Comparison of ENCODE assay signal across 1 cellular context in genomic region chr5:43348207-43348606, GRCh38.
TF ChIP-seq lines count a peak whose summit lies in the region.

No MANE protein-coding gene starts in this region.

TF ChIP-seq in HepG2, 621 proteins besides CTCF, POLR2A, EP300 and RAD21 (continued from another document and continues in another):
- TF ChIP-seq, protein P1, sequence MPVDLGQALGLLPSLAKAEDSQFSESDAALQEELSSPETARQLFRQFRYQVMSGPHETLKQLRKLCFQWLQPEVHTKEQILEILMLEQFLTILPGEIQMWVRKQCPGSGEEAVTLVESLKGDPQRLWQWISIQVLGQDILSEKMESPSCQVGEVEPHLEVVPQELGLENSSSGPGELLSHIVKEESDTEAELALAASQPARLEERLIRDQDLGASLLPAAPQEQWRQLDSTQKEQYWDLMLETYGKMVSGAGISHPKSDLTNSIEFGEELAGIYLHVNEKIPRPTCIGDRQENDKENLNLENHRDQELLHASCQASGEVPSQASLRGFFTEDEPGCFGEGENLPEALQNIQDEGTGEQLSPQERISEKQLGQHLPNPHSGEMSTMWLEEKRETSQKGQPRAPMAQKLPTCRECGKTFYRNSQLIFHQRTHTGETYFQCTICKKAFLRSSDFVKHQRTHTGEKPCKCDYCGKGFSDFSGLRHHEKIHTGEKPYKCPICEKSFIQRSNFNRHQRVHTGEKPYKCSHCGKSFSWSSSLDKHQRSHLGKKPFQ (CRISPR knock-in tag; IDR thresholded peaks at IDR 0.05; ENCODE audit: insufficient replicate concordance): no peak
- no peak for TF ChIP-seq ZNF776 (CRISPR knock-in tag; IDR thresholded peaks at IDR 0.05)
- TF ChIP-seq, protein P2, sequence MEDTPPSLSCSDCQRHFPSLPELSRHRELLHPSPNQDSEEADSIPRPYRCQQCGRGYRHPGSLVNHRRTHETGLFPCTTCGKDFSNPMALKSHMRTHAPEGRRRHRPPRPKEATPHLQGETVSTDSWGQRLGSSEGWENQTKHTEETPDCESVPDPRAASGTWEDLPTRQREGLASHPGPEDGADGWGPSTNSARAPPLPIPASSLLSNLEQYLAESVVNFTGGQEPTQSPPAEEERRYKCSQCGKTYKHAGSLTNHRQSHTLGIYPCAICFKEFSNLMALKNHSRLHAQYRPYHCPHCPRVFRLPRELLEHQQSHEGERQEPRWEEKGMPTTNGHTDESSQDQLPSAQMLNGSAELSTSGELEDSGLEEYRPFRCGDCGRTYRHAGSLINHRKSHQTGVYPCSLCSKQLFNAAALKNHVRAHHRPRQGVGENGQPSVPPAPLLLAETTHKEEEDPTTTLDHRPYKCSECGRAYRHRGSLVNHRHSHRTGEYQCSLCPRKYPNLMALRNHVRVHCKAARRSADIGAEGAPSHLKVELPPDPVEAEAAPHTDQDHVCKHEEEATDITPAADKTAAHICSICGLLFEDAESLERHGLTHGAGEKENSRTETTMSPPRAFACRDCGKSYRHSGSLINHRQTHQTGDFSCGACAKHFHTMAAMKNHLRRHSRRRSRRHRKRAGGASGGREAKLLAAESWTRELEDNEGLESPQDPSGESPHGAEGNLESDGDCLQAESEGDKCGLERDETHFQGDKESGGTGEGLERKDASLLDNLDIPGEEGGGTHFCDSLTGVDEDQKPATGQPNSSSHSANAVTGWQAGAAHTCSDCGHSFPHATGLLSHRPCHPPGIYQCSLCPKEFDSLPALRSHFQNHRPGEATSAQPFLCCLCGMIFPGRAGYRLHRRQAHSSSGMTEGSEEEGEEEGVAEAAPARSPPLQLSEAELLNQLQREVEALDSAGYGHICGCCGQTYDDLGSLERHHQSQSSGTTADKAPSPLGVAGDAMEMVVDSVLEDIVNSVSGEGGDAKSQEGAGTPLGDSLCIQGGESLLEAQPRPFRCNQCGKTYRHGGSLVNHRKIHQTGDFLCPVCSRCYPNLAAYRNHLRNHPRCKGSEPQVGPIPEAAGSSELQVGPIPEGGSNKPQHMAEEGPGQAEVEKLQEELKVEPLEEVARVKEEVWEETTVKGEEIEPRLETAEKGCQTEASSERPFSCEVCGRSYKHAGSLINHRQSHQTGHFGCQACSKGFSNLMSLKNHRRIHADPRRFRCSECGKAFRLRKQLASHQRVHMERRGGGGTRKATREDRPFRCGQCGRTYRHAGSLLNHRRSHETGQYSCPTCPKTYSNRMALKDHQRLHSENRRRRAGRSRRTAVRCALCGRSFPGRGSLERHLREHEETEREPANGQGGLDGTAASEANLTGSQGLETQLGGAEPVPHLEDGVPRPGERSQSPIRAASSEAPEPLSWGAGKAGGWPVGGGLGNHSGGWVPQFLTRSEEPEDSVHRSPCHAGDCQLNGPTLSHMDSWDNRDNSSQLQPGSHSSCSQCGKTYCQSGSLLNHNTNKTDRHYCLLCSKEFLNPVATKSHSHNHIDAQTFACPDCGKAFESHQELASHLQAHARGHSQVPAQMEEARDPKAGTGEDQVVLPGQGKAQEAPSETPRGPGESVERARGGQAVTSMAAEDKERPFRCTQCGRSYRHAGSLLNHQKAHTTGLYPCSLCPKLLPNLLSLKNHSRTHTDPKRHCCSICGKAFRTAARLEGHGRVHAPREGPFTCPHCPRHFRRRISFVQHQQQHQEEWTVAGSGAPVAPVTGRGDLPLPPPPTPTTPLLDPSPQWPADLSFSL (CRISPR knock-in tag; IDR thresholded peaks at IDR 0.05): no peak
- TF ChIP-seq, protein P3, sequence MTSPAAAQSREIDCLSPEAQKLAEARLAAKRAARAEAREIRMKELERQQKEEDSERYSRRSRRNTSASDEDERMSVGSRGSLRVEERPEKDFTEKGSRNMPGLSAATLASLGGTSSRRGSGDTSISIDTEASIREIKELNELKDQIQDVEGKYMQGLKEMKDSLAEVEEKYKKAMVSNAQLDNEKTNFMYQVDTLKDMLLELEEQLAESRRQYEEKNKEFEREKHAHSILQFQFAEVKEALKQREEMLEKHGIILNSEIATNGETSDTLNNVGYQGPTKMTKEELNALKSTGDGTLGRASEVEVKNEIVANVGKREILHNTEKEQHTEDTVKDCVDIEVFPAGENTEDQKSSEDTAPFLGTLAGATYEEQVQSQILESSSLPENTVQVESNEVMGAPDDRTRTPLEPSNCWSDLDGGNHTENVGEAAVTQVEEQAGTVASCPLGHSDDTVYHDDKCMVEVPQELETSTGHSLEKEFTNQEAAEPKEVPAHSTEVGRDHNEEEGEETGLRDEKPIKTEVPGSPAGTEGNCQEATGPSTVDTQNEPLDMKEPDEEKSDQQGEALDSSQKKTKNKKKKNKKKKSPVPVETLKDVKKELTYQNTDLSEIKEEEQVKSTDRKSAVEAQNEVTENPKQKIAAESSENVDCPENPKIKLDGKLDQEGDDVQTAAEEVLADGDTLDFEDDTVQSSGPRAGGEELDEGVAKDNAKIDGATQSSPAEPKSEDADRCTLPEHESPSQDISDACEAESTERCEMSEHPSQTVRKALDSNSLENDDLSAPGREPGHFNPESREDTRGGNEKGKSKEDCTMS (CRISPR knock-in tag; conservative IDR thresholded peaks at IDR 0.05): no peak
- TF ChIP-seq, protein P4, sequence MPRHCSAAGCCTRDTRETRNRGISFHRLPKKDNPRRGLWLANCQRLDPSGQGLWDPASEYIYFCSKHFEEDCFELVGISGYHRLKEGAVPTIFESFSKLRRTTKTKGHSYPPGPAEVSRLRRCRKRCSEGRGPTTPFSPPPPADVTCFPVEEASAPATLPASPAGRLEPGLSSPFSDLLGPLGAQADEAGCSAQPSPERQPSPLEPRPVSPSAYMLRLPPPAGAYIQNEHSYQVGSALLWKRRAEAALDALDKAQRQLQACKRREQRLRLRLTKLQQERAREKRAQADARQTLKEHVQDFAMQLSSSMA (CRISPR knock-in tag; IDR thresholded peaks at IDR 0.05): no peak
- TF ChIP-seq ZNF205 (CRISPR knock-in tag; IDR thresholded peaks at IDR 0.05): no peak
- TF ChIP-seq GPBP1L1 (CRISPR knock-in tag; IDR thresholded peaks at IDR 0.05): no peak
- TF ChIP-seq ZNF777 (CRISPR knock-in tag; IDR thresholded peaks at IDR 0.05): no peak
- peak; percentile 58 for TF ChIP-seq SALL1 (CRISPR knock-in tag; IDR thresholded peaks at IDR 0.05)
- no peak for TF ChIP-seq ZNF781 (CRISPR knock-in tag; IDR thresholded peaks at IDR 0.05; ENCODE audit: borderline replicate concordance, not compliant biosample characterization)
- TF ChIP-seq EED (CRISPR knock-in tag; IDR thresholded peaks at IDR 0.05): no peak
- TF ChIP-seq TCF12 (IDR thresholded peaks at IDR 0.05): no peak
- no peak for TF ChIP-seq TCF12 (CRISPR knock-in tag; IDR thresholded peaks at IDR 0.05)
- no peak for TF ChIP-seq ZNF496 (CRISPR knock-in tag; IDR thresholded peaks at IDR 0.05; ENCODE audit: insufficient replicate concordance)
- TF ChIP-seq SP140L (CRISPR knock-in tag; IDR thresholded peaks at IDR 0.05; ENCODE audit: borderline replicate concordance): no peak
- TF ChIP-seq CAMTA2 (CRISPR knock-in tag; IDR thresholded peaks at IDR 0.05; ENCODE audit: borderline replicate concordance): no peak
- TF ChIP-seq FLYWCH1 (CRISPR knock-in tag; IDR thresholded peaks at IDR 0.05): no peak
- no peak for TF ChIP-seq ZNF3 (CRISPR knock-in tag; IDR thresholded peaks at IDR 0.05)
- peak; percentile 83 for TF ChIP-seq ZBTB7B (CRISPR knock-in tag; IDR thresholded peaks at IDR 0.05)
- TF ChIP-seq ZNF335 (CRISPR knock-in tag; IDR thresholded peaks at IDR 0.05): no peak
- no peak for TF ChIP-seq MAF1 (CRISPR knock-in tag; IDR thresholded peaks at IDR 0.05; ENCODE audit: borderline replicate concordance)
- no peak for TF ChIP-seq RFXAP (CRISPR knock-in tag; IDR thresholded peaks at IDR 0.05; ENCODE audit: borderline replicate concordance)
- TF ChIP-seq SYNCRIP (IDR thresholded peaks at IDR 0.05; ENCODE audit: insufficient read depth, low read depth, low read length): no peak
- TF ChIP-seq, protein P5, sequence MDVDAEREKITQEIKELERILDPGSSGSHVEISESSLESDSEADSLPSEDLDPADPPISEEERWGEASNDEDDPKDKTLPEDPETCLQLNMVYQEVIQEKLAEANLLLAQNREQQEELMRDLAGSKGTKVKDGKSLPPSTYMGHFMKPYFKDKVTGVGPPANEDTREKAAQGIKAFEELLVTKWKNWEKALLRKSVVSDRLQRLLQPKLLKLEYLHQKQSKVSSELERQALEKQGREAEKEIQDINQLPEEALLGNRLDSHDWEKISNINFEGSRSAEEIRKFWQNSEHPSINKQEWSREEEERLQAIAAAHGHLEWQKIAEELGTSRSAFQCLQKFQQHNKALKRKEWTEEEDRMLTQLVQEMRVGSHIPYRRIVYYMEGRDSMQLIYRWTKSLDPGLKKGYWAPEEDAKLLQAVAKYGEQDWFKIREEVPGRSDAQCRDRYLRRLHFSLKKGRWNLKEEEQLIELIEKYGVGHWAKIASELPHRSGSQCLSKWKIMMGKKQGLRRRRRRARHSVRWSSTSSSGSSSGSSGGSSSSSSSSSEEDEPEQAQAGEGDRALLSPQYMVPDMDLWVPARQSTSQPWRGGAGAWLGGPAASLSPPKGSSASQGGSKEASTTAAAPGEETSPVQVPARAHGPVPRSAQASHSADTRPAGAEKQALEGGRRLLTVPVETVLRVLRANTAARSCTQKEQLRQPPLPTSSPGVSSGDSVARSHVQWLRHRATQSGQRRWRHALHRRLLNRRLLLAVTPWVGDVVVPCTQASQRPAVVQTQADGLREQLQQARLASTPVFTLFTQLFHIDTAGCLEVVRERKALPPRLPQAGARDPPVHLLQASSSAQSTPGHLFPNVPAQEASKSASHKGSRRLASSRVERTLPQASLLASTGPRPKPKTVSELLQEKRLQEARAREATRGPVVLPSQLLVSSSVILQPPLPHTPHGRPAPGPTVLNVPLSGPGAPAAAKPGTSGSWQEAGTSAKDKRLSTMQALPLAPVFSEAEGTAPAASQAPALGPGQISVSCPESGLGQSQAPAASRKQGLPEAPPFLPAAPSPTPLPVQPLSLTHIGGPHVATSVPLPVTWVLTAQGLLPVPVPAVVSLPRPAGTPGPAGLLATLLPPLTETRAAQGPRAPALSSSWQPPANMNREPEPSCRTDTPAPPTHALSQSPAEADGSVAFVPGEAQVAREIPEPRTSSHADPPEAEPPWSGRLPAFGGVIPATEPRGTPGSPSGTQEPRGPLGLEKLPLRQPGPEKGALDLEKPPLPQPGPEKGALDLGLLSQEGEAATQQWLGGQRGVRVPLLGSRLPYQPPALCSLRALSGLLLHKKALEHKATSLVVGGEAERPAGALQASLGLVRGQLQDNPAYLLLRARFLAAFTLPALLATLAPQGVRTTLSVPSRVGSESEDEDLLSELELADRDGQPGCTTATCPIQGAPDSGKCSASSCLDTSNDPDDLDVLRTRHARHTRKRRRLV (CRISPR knock-in tag; IDR thresholded peaks at IDR 0.05): no peak
- TF ChIP-seq ZNF143 (CRISPR knock-in tag; IDR thresholded peaks at IDR 0.05): no peak
- peak; percentile 30; the same call in 1 of the 2 replicates for TF ChIP-seq TCF7 (IDR thresholded peaks at IDR 0.05; ENCODE audit: low read depth)
- TF ChIP-seq ZNF251 (CRISPR knock-in tag; IDR thresholded peaks at IDR 0.05): no peak
- TF ChIP-seq NFE2L1 (CRISPR knock-in tag; IDR thresholded peaks at IDR 0.05; ENCODE audit: borderline replicate concordance): no peak
- TF ChIP-seq EZH2 (conservative IDR thresholded peaks at IDR 0.05; ENCODE audit: low read depth, low read length): no peak
- TF ChIP-seq HNRNPK (IDR thresholded peaks at IDR 0.05; ENCODE audit: low read depth, low read length, poor library complexity, severe bottlenecking): no peak
- TF ChIP-seq TBP (CRISPR knock-in tag; IDR thresholded peaks at IDR 0.05): no peak
- no peak for TF ChIP-seq ZNF850 (CRISPR knock-in tag; conservative IDR thresholded peaks at IDR 0.05)
- TF ChIP-seq, protein P6, sequence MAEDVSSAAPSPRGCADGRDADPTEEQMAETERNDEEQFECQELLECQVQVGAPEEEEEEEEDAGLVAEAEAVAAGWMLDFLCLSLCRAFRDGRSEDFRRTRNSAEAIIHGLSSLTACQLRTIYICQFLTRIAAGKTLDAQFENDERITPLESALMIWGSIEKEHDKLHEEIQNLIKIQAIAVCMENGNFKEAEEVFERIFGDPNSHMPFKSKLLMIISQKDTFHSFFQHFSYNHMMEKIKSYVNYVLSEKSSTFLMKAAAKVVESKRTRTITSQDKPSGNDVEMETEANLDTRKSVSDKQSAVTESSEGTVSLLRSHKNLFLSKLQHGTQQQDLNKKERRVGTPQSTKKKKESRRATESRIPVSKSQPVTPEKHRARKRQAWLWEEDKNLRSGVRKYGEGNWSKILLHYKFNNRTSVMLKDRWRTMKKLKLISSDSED (CRISPR knock-in tag; IDR thresholded peaks at IDR 0.05): no peak
- TF ChIP-seq ZNF296 (CRISPR knock-in tag; conservative IDR thresholded peaks at IDR 0.05): peak; percentile 89
- no peak for TF ChIP-seq HCFC1 (IDR thresholded peaks at IDR 0.05; ENCODE audit: low read depth, low read length)
- no peak for TF ChIP-seq SOX13 (IDR thresholded peaks at IDR 0.05)
- TF ChIP-seq SOX13 (CRISPR knock-in tag; conservative IDR thresholded peaks at IDR 0.05 in 1 of 2, IDR thresholded peaks at IDR 0.05 in 1 of 2): peak in 1 of 2 experiments; percentile 36; a peak in 1 of 4 replicates
- TF ChIP-seq, protein P7, sequence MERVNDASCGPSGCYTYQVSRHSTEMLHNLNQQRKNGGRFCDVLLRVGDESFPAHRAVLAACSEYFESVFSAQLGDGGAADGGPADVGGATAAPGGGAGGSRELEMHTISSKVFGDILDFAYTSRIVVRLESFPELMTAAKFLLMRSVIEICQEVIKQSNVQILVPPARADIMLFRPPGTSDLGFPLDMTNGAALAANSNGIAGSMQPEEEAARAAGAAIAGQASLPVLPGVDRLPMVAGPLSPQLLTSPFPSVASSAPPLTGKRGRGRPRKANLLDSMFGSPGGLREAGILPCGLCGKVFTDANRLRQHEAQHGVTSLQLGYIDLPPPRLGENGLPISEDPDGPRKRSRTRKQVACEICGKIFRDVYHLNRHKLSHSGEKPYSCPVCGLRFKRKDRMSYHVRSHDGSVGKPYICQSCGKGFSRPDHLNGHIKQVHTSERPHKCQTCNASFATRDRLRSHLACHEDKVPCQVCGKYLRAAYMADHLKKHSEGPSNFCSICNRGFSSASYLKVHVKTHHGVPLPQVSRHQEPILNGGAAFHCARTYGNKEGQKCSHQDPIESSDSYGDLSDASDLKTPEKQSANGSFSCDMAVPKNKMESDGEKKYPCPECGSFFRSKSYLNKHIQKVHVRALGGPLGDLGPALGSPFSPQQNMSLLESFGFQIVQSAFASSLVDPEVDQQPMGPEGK (CRISPR knock-in tag; IDR thresholded peaks at IDR 0.05): no peak
- TF ChIP-seq ZKSCAN8 (CRISPR knock-in tag; IDR thresholded peaks at IDR 0.05; ENCODE audit: borderline replicate concordance): no peak
- TF ChIP-seq ZNF720 (CRISPR knock-in tag; IDR thresholded peaks at IDR 0.05): no peak
- TF ChIP-seq MEF2D (CRISPR knock-in tag; IDR thresholded peaks at IDR 0.05): no peak
